ENCODE assay signal across 1 cellular context in genomic region chr5:1174122-1174936, GRCh38.
TF ChIP-seq lines count a peak whose summit lies in the region.

No MANE protein-coding gene starts in this region.

TF ChIP-seq in K562, 482 proteins besides CTCF, POLR2A, EP300 and RAD21 (continues in another document):
- TF ChIP-seq ZBTB11 (CRISPR knock-in tag; IDR thresholded peaks at IDR 0.05), result peak in 1 of 3 experiments; percentile 36; a peak in 1 of 6 replicates
- no peak for TF ChIP-seq ZSCAN32 (CRISPR knock-in tag; IDR thresholded peaks at IDR 0.05)
- TF ChIP-seq FOXK2 (conservative IDR thresholded peaks at IDR 0.05 in 1 of 2, IDR thresholded peaks at IDR 0.05 in 1 of 2; ENCODE audit: low read depth in 2 of 2), result peak; percentile 63 to 77
- TF ChIP-seq DEAF1 (CRISPR knock-in tag; IDR thresholded peaks at IDR 0.05), result peak; percentile 76
- peak; percentile 46 for TF ChIP-seq JUNB (CRISPR knock-in tag; conservative IDR thresholded peaks at IDR 0.05)
- no peak for TF ChIP-seq ZNF311 (CRISPR knock-in tag; IDR thresholded peaks at IDR 0.05)
- TF ChIP-seq HDAC2 (IDR thresholded peaks at IDR 0.05), result peak; percentile 87
- 0 out of 4 replicates have a peak, but pooled peaks of 1 of the 2 experiments have one; percentile 28 for TF ChIP-seq TBL1XR1 (IDR thresholded peaks at IDR 0.05; ENCODE audit: low read length in 2 of 2)
- no peak for TF ChIP-seq GTF2B (IDR thresholded peaks at IDR 0.05; ENCODE audit: extremely low read depth, insufficient read length)
- peak; percentile 69 to 86 for TF ChIP-seq FOXA3 (CRISPR knock-in tag; conservative IDR thresholded peaks at IDR 0.05 in 1 of 2, IDR thresholded peaks at IDR 0.05 in 1 of 2)
- TF ChIP-seq TRIM24 (IDR thresholded peaks at IDR 0.05), result peak in 1 of 2 experiments; percentile 33; a peak in 1 of 4 replicates
- no peak for TF ChIP-seq MXD1 (CRISPR knock-in tag; IDR thresholded peaks at IDR 0.05; ENCODE audit: borderline replicate concordance, poor library complexity, severe bottlenecking)
- 0 out of 2 replicates have a peak, but pooled peaks have one; percentile 32 for TF ChIP-seq TARDBP (IDR thresholded peaks at IDR 0.05)
- TF ChIP-seq CTBP1 (IDR thresholded peaks at IDR 0.05; ENCODE audit: borderline replicate concordance), result peak; percentile 57; the same call in 1 of the 2 replicates
- TF ChIP-seq PHB2 (IDR thresholded peaks at IDR 0.05; ENCODE audit: low read depth), result no peak
- peak in 1 of 2 experiments; percentile 77; a peak in 1 of 3 replicates for TF ChIP-seq CBX3 (IDR thresholded peaks at IDR 0.05; ENCODE audit: borderline replicate concordance in 1 of 2, low read length in 2 of 2)
- no peak for TF ChIP-seq ARHGAP35 (IDR thresholded peaks at IDR 0.05; ENCODE audit: partially characterized antibody)
- peak; percentile 60; the same call in 1 of the 2 replicates for TF ChIP-seq FOXP1 (CRISPR knock-in tag; IDR thresholded peaks at IDR 0.05)
- peak; percentile 52; the same call in 1 of the 2 replicates for TF ChIP-seq MTA3 (IDR thresholded peaks at IDR 0.05; ENCODE audit: borderline replicate concordance)
- TF ChIP-seq FOSL1 (tag; conservative IDR thresholded peaks at IDR 0.05), result peak; percentile 97
- peak in 1 of 2 experiments; percentile 52; a peak in 1 of 4 replicates for TF ChIP-seq HDAC1 (IDR thresholded peaks at IDR 0.05)
- peak; percentile 62 for TF ChIP-seq SMARCE1 (IDR thresholded peaks at IDR 0.05)
- TF ChIP-seq ARID1B (IDR thresholded peaks at IDR 0.05), result peak; percentile 55
- peak in 1 of 2 experiments; percentile 24 for TF ChIP-seq E2F6 (IDR thresholded peaks at IDR 0.05; ENCODE audit: borderline replicate concordance in 1 of 2, extremely low read depth in 1 of 2, insufficient read depth in 1 of 2, insufficient read length in 1 of 2, low read depth in 1 of 2, low read length in 1 of 2, poor library complexity in 1 of 2, severe bottlenecking in 1 of 2)
- peak; percentile 41 to 99; a peak in 3 of 4 replicates for TF ChIP-seq RCOR1 (IDR thresholded peaks at IDR 0.05; ENCODE audit: borderline replicate concordance in 1 of 2, low read depth in 2 of 2, low read length in 2 of 2)
- no peak for TF ChIP-seq NR2C1 (IDR thresholded peaks at IDR 0.05)
- TF ChIP-seq NR2C1 (tag; IDR thresholded peaks at IDR 0.05), result peak; percentile 45; the same call in 1 of the 2 replicates
- no peak for TF ChIP-seq RNF219 (CRISPR knock-in tag; IDR thresholded peaks at IDR 0.05)
- TF ChIP-seq BCL6 (CRISPR knock-in tag; IDR thresholded peaks at IDR 0.05), result no peak
- TF ChIP-seq SOX6 (IDR thresholded peaks at IDR 0.05), result peak; percentile 66
- TF ChIP-seq ZBTB17 (CRISPR knock-in tag; IDR thresholded peaks at IDR 0.05), result no peak
- no peak for TF ChIP-seq NONO (IDR thresholded peaks at IDR 0.05; ENCODE audit: low read depth in 2 of 2, low read length in 1 of 2)
- no peak for TF ChIP-seq AFF1 (IDR thresholded peaks at IDR 0.05; ENCODE audit: low read depth in 1 of 2, partially characterized antibody in 2 of 2)
- peak; percentile 48 for TF ChIP-seq MEIS2 (IDR thresholded peaks at IDR 0.05; ENCODE audit: partially characterized antibody)
- TF ChIP-seq JUN (IDR thresholded peaks at IDR 0.05; ENCODE audit: borderline replicate concordance, low read depth, low read length), result peak; percentile 96
- TF ChIP-seq JUN (CRISPR knock-in tag; IDR thresholded peaks at IDR 0.05; ENCODE audit: borderline replicate concordance), result no peak
- TF ChIP-seq DACH1 (IDR thresholded peaks at IDR 0.05; ENCODE audit: partially characterized antibody), result peak; percentile 20
- 0 out of 2 replicates have a peak, but pooled peaks have one; percentile 56 for TF ChIP-seq SMAD4 (CRISPR knock-in tag; conservative IDR thresholded peaks at IDR 0.05)
- peak; percentile 30 for TF ChIP-seq HNRNPLL (IDR thresholded peaks at IDR 0.05; ENCODE audit: low read depth, low read length, poor library complexity, severe bottlenecking)
- TF ChIP-seq RFX7 (CRISPR knock-in tag; IDR thresholded peaks at IDR 0.05), result no peak
- no peak for TF ChIP-seq RBM17 (IDR thresholded peaks at IDR 0.05; ENCODE audit: borderline replicate concordance, low read depth, low read length)
- 0 out of 2 replicates have a peak, but pooled peaks have one; percentile 21 for TF ChIP-seq LCOR (CRISPR knock-in tag; IDR thresholded peaks at IDR 0.05)
- no peak for TF ChIP-seq ELK1 (CRISPR knock-in tag; IDR thresholded peaks at IDR 0.05)
- TF ChIP-seq SMARCA4 (IDR thresholded peaks at IDR 0.05), result peak; percentile 73; the same call in 1 of the 2 replicates
- 0 out of 2 replicates have a peak, but pooled peaks have one; percentile 26 for TF ChIP-seq NR2C2 (CRISPR knock-in tag; IDR thresholded peaks at IDR 0.05)
- TF ChIP-seq NR2C2 (tag; IDR thresholded peaks at IDR 0.05), result no peak
- no peak for TF ChIP-seq ZNF644 (tag; IDR thresholded peaks at IDR 0.05; ENCODE audit: low read depth)
- peak; percentile 32; the same call in 1 of the 2 replicates for TF ChIP-seq RNF2 (IDR thresholded peaks at IDR 0.05)
- TF ChIP-seq HOXB6 (CRISPR knock-in tag; IDR thresholded peaks at IDR 0.05; ENCODE audit: borderline replicate concordance), result no peak
- 0 out of 2 replicates have a peak, but pooled peaks have one; percentile 33 for TF ChIP-seq FOXM1 (IDR thresholded peaks at IDR 0.05; ENCODE audit: low read depth)
- no peak for TF ChIP-seq FOXM1 (CRISPR knock-in tag; IDR thresholded peaks at IDR 0.05; ENCODE audit: low read depth)
- no peak for TF ChIP-seq ELF4 (CRISPR knock-in tag; IDR thresholded peaks at IDR 0.05)
